Comparison of ENCODE assay signal across 6 cellular contexts in genomic region chr17:78185981-78186688, GRCh38. TPM values are rescaled to one million over a fixed set of nuclear protein-coding genes. Genes with fewer than 3 reads are reported as not detected.
DNase-seq lines count a peak whose midpoint lies in the region; ATAC-seq and TF ChIP-seq lines count a peak whose summit lies in the region.

No MANE protein-coding gene starts in this region.

- H3K27ac ChIP-seq in Panc1 (ENCODE audit: low read length) = peak overlapping the region; percentile 69
- peak overlapping the region; percentile 68 for H3K27ac ChIP-seq in foreskin keratinocyte
- H3K27ac ChIP-seq in upper lobe of right lung = peak overlapping the region; percentile 20

- DNase-seq in GM03348 (ENCODE audit: low spot score) (peak; percentile 51), Panc1 (ENCODE audit: low read depth, low spot score) (no peak), foreskin keratinocyte (no peak), upper lobe of right lung (peak; percentile 73), hepatic stellate cell (ENCODE audit: low spot score) (no peak), NCI-H226 (no peak)

- ATAC-seq in Panc1 = peak; percentile 61
- ATAC-seq in foreskin keratinocyte = no peak
- ATAC-seq in upper lobe of right lung = peak; percentile 57

- H3K9me3 ChIP-seq in Panc1 (ENCODE audit: control insufficient read depth, insufficient read depth, low read depth, low read length) (no peaks in the 10 kb centered on the region), upper lobe of right lung (no peaks in the 10 kb centered on the region)

- H3K4me3 ChIP-seq in Panc1 (ENCODE audit: low read depth in 2 of 2, low read length in 2 of 2) = peak overlapping the region; percentile 65 to 86
- no peak overlapping the region for H3K4me3 ChIP-seq in upper lobe of right lung

- H3K4me1 ChIP-seq in Panc1 (ENCODE audit: control insufficient read depth, insufficient read depth, low read length) (peaks cover 26% of the 10 kb centered on the region), foreskin keratinocyte (no peaks in the 10 kb centered on the region), upper lobe of right lung (peaks cover 12% of the 10 kb centered on the region)

- no peaks in the 10 kb centered on the region for H3K27me3 ChIP-seq in Panc1 (ENCODE audit: control insufficient read depth, insufficient read depth, low read length)
- H3K27me3 ChIP-seq in foreskin keratinocyte = no peaks in the 10 kb centered on the region
- no peaks in the 10 kb centered on the region for H3K27me3 ChIP-seq in upper lobe of right lung

- H3K36me3 ChIP-seq in Panc1 (ENCODE audit: control insufficient read depth, insufficient read depth, low read length) (no peaks in the 10 kb centered on the region; the same call in 1 of the 2 replicates), upper lobe of right lung (peaks cover 3% of the 10 kb centered on the region)

- intact Hi-C loops in Panc1 (cut with micrococcal nuclease; ENCODE audit: unreplicated experiment) (no loop called here), upper lobe of right lung (cut with DNase I) (no loop called here)

- no TSS peak for BruUV-seq in Panc1 (replicated peaks; lab: Mats Ljungman, UMichigan)

- TF ChIP-seq CTCF in Panc1 (IDR thresholded peaks at IDR 0.05) = no peak
- no peak for TF ChIP-seq CTCF in foreskin keratinocyte (conservative IDR thresholded peaks at IDR 0.05)
- no peak for TF ChIP-seq CTCF in upper lobe of right lung (IDR thresholded peaks at IDR 0.05)

- CTCF ChIA-PET in Panc1 (lab: Charles Lee) = interaction anchor here (0.6 to 1.1 kb wide), 6 partner anchors 10 to 273 kb away, joined by 3 to 17 read pairs (median 4); no protein-coding TSS in a partner anchor

- in situ Hi-C loops in Panc1 (cut with HindIII; ENCODE audit: low pct_unique_long_range_greater_than_20kb, low sequenced_read_pairs) = no loop called here

- POLR2A ChIA-PET in Panc1 (lab: Charles Lee) = interaction anchor here (0.6 kb wide), 2 partner anchors 48 to 58 kb away, joined by 3 to 4 read pairs; no protein-coding TSS in a partner anchor

RNA-seq across cellular contexts. Expression of gene TK1, which starts 0.7 kb away (rescaled TPM):
- total RNA-seq in Panc1 (2021; ENCODE audit: unreplicated experiment) = 153 TPM
- 97.2 TPM for polyA plus RNA-seq in Panc1 (2012; ENCODE audit: insufficient read length)
- 80.9 and 109 TPM in 2 replicates for total RNA-seq in foreskin keratinocyte
- polyA plus RNA-seq in foreskin keratinocyte = 169 and 180 TPM in 2 replicates
- total RNA-seq in upper lobe of right lung = 3.3 TPM

RNA-seq across cellular contexts. Expression of gene AFMID, which starts 1.0 kb away (rescaled TPM):
- total RNA-seq in Panc1 (2021; ENCODE audit: unreplicated experiment) (59.3 TPM), foreskin keratinocyte (15.0 and 18.9 TPM in 2 replicates), upper lobe of right lung (32.5 TPM)
- 38.3 TPM for polyA plus RNA-seq in Panc1 (2012; ENCODE audit: insufficient read length)
- 19.7 and 20.8 TPM in 2 replicates for polyA plus RNA-seq in foreskin keratinocyte

RNA-seq across cellular contexts. Expression of gene SYNGR2, which starts 17.8 kb away (rescaled TPM):
- total RNA-seq in Panc1 (2021; ENCODE audit: unreplicated experiment) (204 TPM), foreskin keratinocyte (30.3 and 48.0 TPM in 2 replicates), upper lobe of right lung (206 TPM)
- 313 TPM for polyA plus RNA-seq in Panc1 (2012; ENCODE audit: insufficient read length)
- 60.8 and 111 TPM in 2 replicates for polyA plus RNA-seq in foreskin keratinocyte

RNA-seq across cellular contexts. Expression of gene BIRC5, which starts 27.9 kb away (rescaled TPM):
- total RNA-seq in Panc1 (2021; ENCODE audit: unreplicated experiment) (119 TPM), foreskin keratinocyte (54.7 and 69.5 TPM in 2 replicates), upper lobe of right lung (1.1 TPM)
- polyA plus RNA-seq in Panc1 (2012; ENCODE audit: insufficient read length) = 53.0 TPM
- polyA plus RNA-seq in foreskin keratinocyte = 52.8 and 67.9 TPM in 2 replicates

RNA-seq across cellular contexts. Expression of gene C17orf99, which starts 40.0 kb away (rescaled TPM):
- total RNA-seq in Panc1 (2021; ENCODE audit: unreplicated experiment) (0.67 TPM), foreskin keratinocyte (0.18 and 0.24 TPM in 2 replicates), upper lobe of right lung (not detected)
- polyA plus RNA-seq in Panc1 (2012; ENCODE audit: insufficient read length) = not detected
- polyA plus RNA-seq in foreskin keratinocyte = 0.22 TPM in 1 of 2 replicates, not detected in the other

Comparison
In these comparisons a context has a peak if more than half of its experiments do, and no peak if none do; other contexts are left out.
1. DNase-seq: peak in GM03348 (single experiment) and upper lobe of right lung (single experiment); none in Panc1 (single experiment), foreskin keratinocyte (0 of 2), hepatic stellate cell (single experiment) and NCI-H226 (single experiment).
2. RNA of gene TK1, which starts 0.7 kb away (total RNA-seq): 153 TPM in Panc1 (single experiment) and 80.9 to 109 TPM in foreskin keratinocyte; 3.3 TPM in upper lobe of right lung (single experiment); every median in the first group is over 10 times any median in the second.
3. Peak in every context shown above with its lines, with median percentiles within 50 percentile points of each other: H3K27ac ChIP-seq.